ENCODE assay signal across 8 cellular contexts in the genomic region with DNA sequence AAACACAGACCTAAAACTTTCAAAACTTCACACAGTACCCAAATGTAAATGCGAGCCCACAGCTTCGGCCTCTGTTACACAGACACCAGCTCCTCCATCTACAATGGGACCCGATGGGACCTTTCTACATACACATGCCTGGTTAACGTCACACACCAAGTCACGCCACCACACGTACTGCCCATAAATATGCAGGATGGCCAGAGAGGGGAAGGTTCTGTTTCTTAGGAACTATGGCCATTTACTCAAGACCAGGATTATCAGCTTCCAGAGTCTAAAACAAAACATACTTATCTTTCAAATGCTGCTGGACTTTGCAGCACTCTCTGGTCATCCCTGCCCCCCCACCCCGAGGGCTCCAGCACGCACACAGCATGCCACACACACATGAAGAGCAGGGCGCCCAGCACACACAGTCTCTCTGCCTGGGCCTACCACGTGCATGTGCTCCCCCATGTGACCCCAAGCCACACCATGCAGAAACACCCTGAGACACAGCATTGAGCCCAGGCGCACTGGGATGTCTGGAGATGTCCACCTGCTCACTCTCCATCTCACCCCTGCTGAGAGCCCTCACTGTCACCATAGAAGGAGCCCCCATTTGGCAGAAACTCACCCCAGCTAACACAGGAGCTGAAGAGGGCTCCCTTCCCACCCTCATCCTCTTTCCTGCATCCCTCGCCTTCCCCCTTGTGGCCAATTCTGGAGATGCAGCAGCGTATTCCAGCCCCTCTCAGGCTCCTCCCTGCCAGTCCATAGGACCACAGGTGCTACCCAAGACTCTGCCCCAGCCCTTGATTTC.
DNase-seq lines count a peak whose midpoint lies in the region; ATAC-seq, FAIRE-seq and TF ChIP-seq lines count a peak whose summit lies in the region.

No MANE protein-coding gene starts in this region.

- H3K27me3 ChIP-seq in lung (ENCODE audit: control insufficient read depth, insufficient read depth), result no peaks in the 10 kb centered on the region

- TF ChIP-seq POLR2A in H54 (IDR thresholded peaks at IDR 0.05; ENCODE audit: low read depth, low read length), result no peak

- H3K27ac ChIP-seq in lung (ENCODE audit: low read depth in 1 of 2, low read length in 1 of 2), result no peak overlapping the region

- H3K36me3 ChIP-seq in lung (ENCODE audit: control insufficient read depth in 2 of 2, insufficient read depth in 2 of 2, low read length in 2 of 2), result no peaks in the 10 kb centered on the region

- no peaks in the 10 kb centered on the region for H3K9me3 ChIP-seq in lung (ENCODE audit: control insufficient read depth in 2 of 2, insufficient read depth in 1 of 2, low read length in 1 of 2)

- H3K4me3 ChIP-seq in lung, result no peak overlapping the region

- DNase-seq in AG09319 (ENCODE audit: extremely low read depth, low read depth), result no peak
- DNase-seq in H54 (ENCODE audit: insufficient read length, low spot score), result peak; percentile 85
- DNase-seq in NCI-H460 (ENCODE audit: extremely low read depth, low read depth), result peak; percentile 65
- DNase-seq in activated CD4-positive, alpha-beta T cell treated with anti-CD3 and anti-CD28 coated beads, Interleukin-2, amount 50 U/mL, for 24 hours (ENCODE audit: low read depth in 1 of 2, low spot score in 1 of 2), result peak; percentile 65 to 68
- peak; percentile 47 to 64 for DNase-seq in dermis microvascular lymphatic vessel endothelial cell (ENCODE audit: low read depth in 2 of 2)
- peak; percentile 77 for DNase-seq in lung (ENCODE audit: low spot score)
- DNase-seq in stimulated activated CD8-positive, alpha-beta memory T cell treated with anti-CD3 and anti-CD28 coated beads, Interleukin-12 subunit alpha, Interleukin-12 subunit beta, amount 100 ng/mL, for 4 hours (ENCODE audit: low read depth), result peak; percentile 35

- TF ChIP-seq CTCF in AG09319 (IDR thresholded peaks at IDR 0.05; ENCODE audit: low read depth, low read length) (peak; percentile 95), lung (IDR thresholded peaks at IDR 0.05; ENCODE audit: control extremely low read depth, extremely low read depth) (peak; percentile 79)

- ATAC-seq in lung (ENCODE audit: insufficient read depth, low FRiP score) (no peak), GM18867 (IDR thresholded peaks at IDR 0.05; ENCODE audit: unreplicated experiment) (no peak)

- H3K4me1 ChIP-seq in lung (ENCODE audit: control insufficient read depth in 2 of 2, insufficient read depth in 2 of 2, low read length in 2 of 2), result no peaks in the 10 kb centered on the region

- FAIRE-seq in H54 (lab: Jason Lieb, UNC), result no peak

- 54 to 57% methylated on average over 13 of the region's 13 CpGs for WGBS in lung, 2 donors
